ENCODE assay signal across 19 cellular contexts in the genomic region with DNA sequence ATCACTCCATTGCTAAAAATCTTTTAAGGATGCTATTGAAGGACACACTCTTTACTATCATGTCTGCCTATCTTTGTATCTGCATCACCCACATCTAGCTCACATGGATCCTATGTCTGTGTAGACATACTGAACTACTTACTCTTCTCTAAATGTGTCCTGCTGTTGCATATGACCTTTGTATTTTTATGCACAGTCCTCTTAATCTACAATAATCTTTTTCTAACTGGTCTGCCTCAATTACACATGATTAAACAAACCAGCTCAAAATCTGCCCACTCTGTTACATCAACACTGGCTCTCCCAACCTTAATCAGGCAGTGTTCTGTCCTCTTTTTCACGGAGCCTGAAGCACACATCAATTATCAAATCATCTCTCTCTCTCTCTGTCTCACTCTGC.
"Had no signal": no experiment of that assay in that cellular context is flagged by ENCODE, and none has a peak within 500 bp of the region (broad histone marks: within the 10 kb centered on the region; RNA-seq: fewer than 3 reads in every experiment).

No MANE protein-coding gene starts in this region.

- H3K36me3 ChIP-seq: MG63 had no signal

- H3K4me3 ChIP-seq: MG63 had no signal

- H3K9me3 ChIP-seq: MG63 had no signal

- H3K27ac ChIP-seq: RWPE1 had no signal

- ATAC-seq: Panc1, T-cell had no signal

- DNase-seq: KBM-7, MG63, NCI-H1092, NCI-H1105 treated with DMSO at 0.1 percent for 48 hours, NCI-H1417 treated with DMSO at 0.1 percent for 48 hours, NCI-H187, NCI-H2029, NCI-H2081 treated with DMSO at 0.1 percent for 48 hours, NCI-H2171, NCI-H226, NCI-H446, NCI-H510A, NCI-H524 treated with DMSO at 0.1 percent for 48 hours, NCI-H82, SHP77, SW 1271, T-cell had no signal

- H3K27me3 ChIP-seq: MG63 had no signal
